In the genomic region with DNA sequence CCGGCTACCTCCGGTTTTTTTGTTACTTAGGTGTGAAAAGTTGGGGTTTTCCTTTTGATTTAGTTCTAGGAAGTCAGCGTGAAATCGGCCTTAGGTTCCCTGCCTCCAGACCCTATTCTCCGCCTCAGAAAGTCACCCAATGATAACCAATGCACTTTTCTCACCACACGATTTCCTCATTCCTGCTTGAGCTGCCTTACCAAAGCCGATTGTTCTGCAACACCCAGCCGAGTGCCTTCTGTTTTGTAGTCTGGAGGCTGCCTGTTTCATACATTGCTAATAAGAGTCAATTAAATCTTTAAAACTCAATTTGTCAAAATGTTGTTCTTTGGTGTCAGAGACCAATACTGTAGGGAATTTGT, we compare ENCODE assay signal across 9 cellular contexts. TPM values are rescaled to one million over a fixed set of nuclear protein-coding genes. Genes with fewer than 3 reads are reported as not detected.
DNase-seq lines count a peak whose midpoint lies in the region; ATAC-seq and TF ChIP-seq lines count a peak whose summit lies in the region.
"Had no signal": no experiment of that assay in that cellular context is flagged by ENCODE, and none has a peak within 500 bp of the region (broad histone marks: within the 10 kb centered on the region; RNA-seq: fewer than 3 reads in every experiment).

No MANE protein-coding gene starts in this region.

- intact Hi-C loops in gastrocnemius medialis (cut with DNase I; ENCODE audit: low total_unique reads) = no loop called here

- no peaks in the 10 kb centered on the region for H3K79me2 ChIP-seq in osteoblast (ENCODE audit: insufficient read depth, low read length)

- peak overlapping the region; percentile 57 to 84 (median 76) for H3K4me3 Mint-ChIP-seq in brain

- no peaks in the 10 kb centered on the region for H3K27me3 ChIP-seq in osteoblast (ENCODE audit: insufficient read depth, low read length)
- H3K27me3 ChIP-seq in gastrocnemius medialis = no peaks in the 10 kb centered on the region
- H3K27me3 ChIP-seq: adrenal gland had no signal

- ATAC-seq in gastrocnemius medialis = no peak
- ATAC-seq in HG02642 (IDR thresholded peaks at IDR 0.05; ENCODE audit: poor library complexity, unreplicated experiment) = no peak
- no peak for ATAC-seq in HG02571 (IDR thresholded peaks at IDR 0.05; ENCODE audit: unreplicated experiment)
- no peak for ATAC-seq in GM18502 (IDR thresholded peaks at IDR 0.05; ENCODE audit: poor library complexity, unreplicated experiment)

- no peak overlapping the region for H3K4me2 ChIP-seq in osteoblast (ENCODE audit: insufficient read depth, low read length)

- no peaks in the 10 kb centered on the region for H4K20me1 ChIP-seq in osteoblast (ENCODE audit: insufficient read depth, low read length)

- H3K4me1 ChIP-seq in osteoblast (ENCODE audit: insufficient read depth, low read length) (peaks cover 19% of the 10 kb centered on the region), gastrocnemius medialis (peaks cover under 1 to 6% of the 10 kb centered on the region in 2 donors)

- in situ Hi-C loops in gastrocnemius medialis (cut with MboI; ENCODE audit: low sequenced_read_pairs in 4 of 4) = no loop called here

- H3K4me1 Mint-ChIP-seq in brain = peaks cover 39% of the 10 kb centered on the region

- H3K36me3 ChIP-seq in osteoblast (ENCODE audit: insufficient read depth, low read length) = no peaks in the 10 kb centered on the region
- no peaks in the 10 kb centered on the region for H3K36me3 ChIP-seq in gastrocnemius medialis
- H3K36me3 ChIP-seq: adrenal gland had no signal

- peak; percentile 17 for DNase-seq in ELF-1 (ENCODE audit: low read depth, low spot score)
- peak; percentile 47 for DNase-seq in NCI-H748 (lab: John Stamatoyannopoulos, UW; ENCODE audit: unreplicated experiment)
- no peak for DNase-seq in osteoblast (ENCODE audit: insufficient read length, low spot score, missing footprints)
- no peak for DNase-seq in gastrocnemius medialis

- H3K4me3 ChIP-seq in osteoblast (ENCODE audit: insufficient read depth, low read length) (no peak overlapping the region), gastrocnemius medialis (peak overlapping the region in 2 of 4 donors; percentile 29 to 49)

- peaks cover 0 to under 1% (median 0%) of the 10 kb centered on the region in 5 experiments for H3K9me3 Mint-ChIP-seq in brain

- no peaks in the 10 kb centered on the region for H3K9me3 ChIP-seq in osteoblast (ENCODE audit: low read depth, low read length)
- H3K9me3 ChIP-seq in gastrocnemius medialis = no peaks in the 10 kb centered on the region
- H3K9me3 ChIP-seq: adrenal gland had no signal

- TF ChIP-seq POLR2A in gastrocnemius medialis (IDR thresholded peaks at IDR 0.05) = no peak

- H3K27ac ChIP-seq in osteoblast (ENCODE audit: low read depth, low read length) = no peak overlapping the region
- H3K27ac ChIP-seq in gastrocnemius medialis = peak overlapping the region in 1 of 4 donors; percentile 86

- peaks cover 28% of the 10 kb centered on the region for H3K27me3 Mint-ChIP-seq in brain

- TF ChIP-seq CTCF in brain (conservative IDR thresholded peaks at IDR 0.05) (no peak), osteoblast (IDR thresholded peaks at IDR 0.05; ENCODE audit: extremely low read depth, low read depth, low read length) (no peak), gastrocnemius medialis (IDR thresholded peaks at IDR 0.05 in 4 of 5, conservative IDR thresholded peaks at IDR 0.05 in 1 of 5) (no peak)

- no peaks in the 10 kb centered on the region for H3K36me3 Mint-ChIP-seq in brain

- peak overlapping the region in 2 of 5 experiments; percentile 12 to 75 for H3K27ac Mint-ChIP-seq in brain

- H2AFZ ChIP-seq in osteoblast (ENCODE audit: low read length) = peak overlapping the region; percentile 16

RNA-seq across cellular contexts. Expression of a gene that starts 39.7 kb away (rescaled TPM):
- polyA plus RNA-seq in brain (ENCODE audit: insufficient read depth, low read depth, low replicate concordance) = not detected
- total RNA-seq in osteoblast (under 0.01 TPM in 2 replicates), gastrocnemius medialis (not detected)
- total RNA-seq: adrenal gland had no signal

Comparison
In these comparisons a context has a peak if more than half of its experiments do, and no peak if none do; other contexts are left out.
1. DNase-seq: peak in ELF-1 (single experiment) and NCI-H748 (single experiment); none in osteoblast (single experiment) and gastrocnemius medialis (0 of 2).